In the genomic region with DNA sequence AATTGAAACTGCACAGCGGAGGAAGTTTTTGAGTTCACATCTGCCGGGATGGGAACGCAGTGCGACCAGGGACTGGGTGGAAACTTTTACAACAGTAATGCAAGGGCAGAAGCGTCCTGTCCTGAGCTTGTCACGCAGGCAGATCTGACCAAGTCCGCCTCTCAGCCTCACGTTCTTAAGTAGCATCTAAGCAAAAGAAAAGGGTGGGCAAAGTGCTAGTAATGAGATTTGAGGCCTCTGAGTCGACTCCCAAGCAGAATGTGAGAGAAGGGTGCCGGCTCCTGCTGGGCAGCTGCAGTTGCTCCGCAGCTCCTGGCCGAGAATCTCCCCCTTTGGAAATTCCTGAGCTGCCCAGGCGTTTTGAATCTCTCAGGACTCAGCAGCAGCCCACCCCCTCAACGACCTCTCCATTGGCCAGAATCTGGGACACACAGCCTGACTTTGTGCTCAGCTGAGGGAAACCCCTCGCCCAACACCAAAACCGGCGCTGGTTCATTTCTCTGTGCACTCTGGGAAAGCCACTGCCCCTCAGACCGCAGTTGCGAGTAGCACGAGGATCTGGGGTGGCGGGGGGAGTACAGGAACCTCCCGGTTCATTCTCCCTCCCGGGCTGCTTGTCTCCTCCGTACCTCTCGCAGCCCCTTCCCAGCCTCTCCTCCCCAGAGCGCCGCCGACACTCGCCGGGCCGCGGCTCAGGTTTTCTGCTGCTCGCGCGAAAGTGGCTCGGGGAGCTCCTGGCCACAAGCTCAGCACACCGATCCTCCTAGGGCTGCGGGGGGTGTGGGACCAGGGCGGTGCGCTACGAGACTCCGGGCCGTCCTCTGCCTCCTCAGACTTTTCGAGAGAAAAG, we compare ENCODE assay signal across 1 cellular context.
A peak's percentile ranks its signal among the peaks of the same experiment; 100 is the strongest.
TF ChIP-seq lines count a peak whose summit lies in the region.

No MANE protein-coding gene starts in this region.

TF ChIP-seq in GM12878, 131 proteins besides CTCF, POLR2A, EP300 and RAD21 (continued from another document and continues in another):
- TF ChIP-seq, protein P1, sequence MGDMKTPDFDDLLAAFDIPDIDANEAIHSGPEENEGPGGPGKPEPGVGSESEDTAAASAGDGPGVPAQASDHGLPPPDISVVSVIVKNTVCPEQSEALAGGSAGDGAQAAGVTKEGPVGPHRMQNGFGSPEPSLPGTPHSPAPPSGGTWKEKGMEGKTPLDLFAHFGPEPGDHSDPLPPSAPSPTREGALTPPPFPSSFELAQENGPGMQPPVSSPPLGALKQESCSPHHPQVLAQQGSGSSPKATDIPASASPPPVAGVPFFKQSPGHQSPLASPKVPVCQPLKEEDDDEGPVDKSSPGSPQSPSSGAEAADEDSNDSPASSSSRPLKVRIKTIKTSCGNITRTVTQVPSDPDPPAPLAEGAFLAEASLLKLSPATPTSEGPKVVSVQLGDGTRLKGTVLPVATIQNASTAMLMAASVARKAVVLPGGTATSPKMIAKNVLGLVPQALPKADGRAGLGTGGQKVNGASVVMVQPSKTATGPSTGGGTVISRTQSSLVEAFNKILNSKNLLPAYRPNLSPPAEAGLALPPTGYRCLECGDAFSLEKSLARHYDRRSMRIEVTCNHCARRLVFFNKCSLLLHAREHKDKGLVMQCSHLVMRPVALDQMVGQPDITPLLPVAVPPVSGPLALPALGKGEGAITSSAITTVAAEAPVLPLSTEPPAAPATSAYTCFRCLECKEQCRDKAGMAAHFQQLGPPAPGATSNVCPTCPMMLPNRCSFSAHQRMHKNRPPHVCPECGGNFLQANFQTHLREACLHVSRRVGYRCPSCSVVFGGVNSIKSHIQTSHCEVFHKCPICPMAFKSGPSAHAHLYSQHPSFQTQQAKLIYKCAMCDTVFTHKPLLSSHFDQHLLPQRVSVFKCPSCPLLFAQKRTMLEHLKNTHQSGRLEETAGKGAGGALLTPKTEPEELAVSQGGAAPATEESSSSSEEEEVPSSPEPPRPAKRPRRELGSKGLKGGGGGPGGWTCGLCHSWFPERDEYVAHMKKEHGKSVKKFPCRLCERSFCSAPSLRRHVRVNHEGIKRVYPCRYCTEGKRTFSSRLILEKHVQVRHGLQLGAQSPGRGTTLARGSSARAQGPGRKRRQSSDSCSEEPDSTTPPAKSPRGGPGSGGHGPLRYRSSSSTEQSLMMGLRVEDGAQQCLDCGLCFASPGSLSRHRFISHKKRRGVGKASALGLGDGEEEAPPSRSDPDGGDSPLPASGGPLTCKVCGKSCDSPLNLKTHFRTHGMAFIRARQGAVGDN (IDR thresholded peaks at IDR 0.05): 0 out of 2 replicates have a peak, but pooled peaks have one; percentile 32
- TF ChIP-seq HDAC6 (IDR thresholded peaks at IDR 0.05; ENCODE audit: unreplicated experiment): peak; percentile 7
- TF ChIP-seq KLF5 (IDR thresholded peaks at IDR 0.05; ENCODE audit: partially characterized antibody): no peak
- TF ChIP-seq WRNIP1 (IDR thresholded peaks at IDR 0.05; ENCODE audit: borderline replicate concordance, low read depth, low read length): no peak
- TF ChIP-seq, protein P2, sequence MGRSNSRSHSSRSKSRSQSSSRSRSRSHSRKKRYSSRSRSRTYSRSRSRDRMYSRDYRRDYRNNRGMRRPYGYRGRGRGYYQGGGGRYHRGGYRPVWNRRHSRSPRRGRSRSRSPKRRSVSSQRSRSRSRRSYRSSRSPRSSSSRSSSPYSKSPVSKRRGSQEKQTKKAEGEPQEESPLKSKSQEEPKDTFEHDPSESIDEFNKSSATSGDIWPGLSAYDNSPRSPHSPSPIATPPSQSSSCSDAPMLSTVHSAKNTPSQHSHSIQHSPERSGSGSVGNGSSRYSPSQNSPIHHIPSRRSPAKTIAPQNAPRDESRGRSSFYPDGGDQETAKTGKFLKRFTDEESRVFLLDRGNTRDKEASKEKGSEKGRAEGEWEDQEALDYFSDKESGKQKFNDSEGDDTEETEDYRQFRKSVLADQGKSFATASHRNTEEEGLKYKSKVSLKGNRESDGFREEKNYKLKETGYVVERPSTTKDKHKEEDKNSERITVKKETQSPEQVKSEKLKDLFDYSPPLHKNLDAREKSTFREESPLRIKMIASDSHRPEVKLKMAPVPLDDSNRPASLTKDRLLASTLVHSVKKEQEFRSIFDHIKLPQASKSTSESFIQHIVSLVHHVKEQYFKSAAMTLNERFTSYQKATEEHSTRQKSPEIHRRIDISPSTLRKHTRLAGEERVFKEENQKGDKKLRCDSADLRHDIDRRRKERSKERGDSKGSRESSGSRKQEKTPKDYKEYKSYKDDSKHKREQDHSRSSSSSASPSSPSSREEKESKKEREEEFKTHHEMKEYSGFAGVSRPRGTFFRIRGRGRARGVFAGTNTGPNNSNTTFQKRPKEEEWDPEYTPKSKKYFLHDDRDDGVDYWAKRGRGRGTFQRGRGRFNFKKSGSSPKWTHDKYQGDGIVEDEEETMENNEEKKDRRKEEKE (IDR thresholded peaks at IDR 0.05): no peak
- no peak for TF ChIP-seq RCOR1 (conservative IDR thresholded peaks at IDR 0.05; ENCODE audit: low read depth, low read length)
- no peak for TF ChIP-seq JUND (IDR thresholded peaks at IDR 0.05; ENCODE audit: low read depth, low read length)
- TF ChIP-seq SIN3A (IDR thresholded peaks at IDR 0.05; ENCODE audit: low read depth, low read length): no peak
- TF ChIP-seq ZBED1 (IDR thresholded peaks at IDR 0.05; ENCODE audit: borderline replicate concordance): peak; percentile 94
- no peak for TF ChIP-seq CBX5 (IDR thresholded peaks at IDR 0.05; ENCODE audit: low read depth)
- TF ChIP-seq RBBP5 (conservative IDR thresholded peaks at IDR 0.05): no peak
- TF ChIP-seq SREBF2 (IDR thresholded peaks at IDR 0.05; ENCODE audit: low read length): no peak
- TF ChIP-seq, protein P3, sequence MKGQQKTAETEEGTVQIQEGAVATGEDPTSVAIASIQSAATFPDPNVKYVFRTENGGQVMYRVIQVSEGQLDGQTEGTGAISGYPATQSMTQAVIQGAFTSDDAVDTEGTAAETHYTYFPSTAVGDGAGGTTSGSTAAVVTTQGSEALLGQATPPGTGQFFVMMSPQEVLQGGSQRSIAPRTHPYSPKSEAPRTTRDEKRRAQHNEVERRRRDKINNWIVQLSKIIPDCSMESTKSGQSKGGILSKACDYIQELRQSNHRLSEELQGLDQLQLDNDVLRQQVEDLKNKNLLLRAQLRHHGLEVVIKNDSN (IDR thresholded peaks at IDR 0.05; ENCODE audit: borderline replicate concordance, extremely low read length, insufficient read depth, low read depth, low read length): no peak
- TF ChIP-seq CHD1 (IDR thresholded peaks at IDR 0.05; ENCODE audit: low read depth, low read length): no peak
- TF ChIP-seq, protein P4, sequence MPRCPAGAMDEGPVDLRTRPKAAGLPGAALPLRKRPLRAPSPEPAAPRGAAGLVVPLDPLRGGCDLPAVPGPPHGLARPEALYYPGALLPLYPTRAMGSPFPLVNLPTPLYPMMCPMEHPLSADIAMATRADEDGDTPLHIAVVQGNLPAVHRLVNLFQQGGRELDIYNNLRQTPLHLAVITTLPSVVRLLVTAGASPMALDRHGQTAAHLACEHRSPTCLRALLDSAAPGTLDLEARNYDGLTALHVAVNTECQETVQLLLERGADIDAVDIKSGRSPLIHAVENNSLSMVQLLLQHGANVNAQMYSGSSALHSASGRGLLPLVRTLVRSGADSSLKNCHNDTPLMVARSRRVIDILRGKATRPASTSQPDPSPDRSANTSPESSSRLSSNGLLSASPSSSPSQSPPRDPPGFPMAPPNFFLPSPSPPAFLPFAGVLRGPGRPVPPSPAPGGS (IDR thresholded peaks at IDR 0.05; ENCODE audit: borderline replicate concordance, insufficient read depth, low read depth, low read length, poor library complexity, severe bottlenecking): peak; percentile 92
- no peak for TF ChIP-seq POLR2AphosphoS2 (IDR thresholded peaks at IDR 0.05; ENCODE audit: low read depth, low read length)
- TF ChIP-seq, protein P5, sequence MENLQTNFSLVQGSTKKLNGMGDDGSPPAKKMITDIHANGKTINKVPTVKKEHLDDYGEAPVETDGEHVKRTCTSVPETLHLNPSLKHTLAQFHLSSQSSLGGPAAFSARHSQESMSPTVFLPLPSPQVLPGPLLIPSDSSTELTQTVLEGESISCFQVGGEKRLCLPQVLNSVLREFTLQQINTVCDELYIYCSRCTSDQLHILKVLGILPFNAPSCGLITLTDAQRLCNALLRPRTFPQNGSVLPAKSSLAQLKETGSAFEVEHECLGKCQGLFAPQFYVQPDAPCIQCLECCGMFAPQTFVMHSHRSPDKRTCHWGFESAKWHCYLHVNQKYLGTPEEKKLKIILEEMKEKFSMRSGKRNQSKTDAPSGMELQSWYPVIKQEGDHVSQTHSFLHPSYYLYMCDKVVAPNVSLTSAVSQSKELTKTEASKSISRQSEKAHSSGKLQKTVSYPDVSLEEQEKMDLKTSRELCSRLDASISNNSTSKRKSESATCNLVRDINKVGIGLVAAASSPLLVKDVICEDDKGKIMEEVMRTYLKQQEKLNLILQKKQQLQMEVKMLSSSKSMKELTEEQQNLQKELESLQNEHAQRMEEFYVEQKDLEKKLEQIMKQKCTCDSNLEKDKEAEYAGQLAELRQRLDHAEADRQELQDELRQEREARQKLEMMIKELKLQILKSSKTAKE (IDR thresholded peaks at IDR 0.05; ENCODE audit: low read depth, poor library complexity, severe bottlenecking): no peak
- TF ChIP-seq, protein P6, sequence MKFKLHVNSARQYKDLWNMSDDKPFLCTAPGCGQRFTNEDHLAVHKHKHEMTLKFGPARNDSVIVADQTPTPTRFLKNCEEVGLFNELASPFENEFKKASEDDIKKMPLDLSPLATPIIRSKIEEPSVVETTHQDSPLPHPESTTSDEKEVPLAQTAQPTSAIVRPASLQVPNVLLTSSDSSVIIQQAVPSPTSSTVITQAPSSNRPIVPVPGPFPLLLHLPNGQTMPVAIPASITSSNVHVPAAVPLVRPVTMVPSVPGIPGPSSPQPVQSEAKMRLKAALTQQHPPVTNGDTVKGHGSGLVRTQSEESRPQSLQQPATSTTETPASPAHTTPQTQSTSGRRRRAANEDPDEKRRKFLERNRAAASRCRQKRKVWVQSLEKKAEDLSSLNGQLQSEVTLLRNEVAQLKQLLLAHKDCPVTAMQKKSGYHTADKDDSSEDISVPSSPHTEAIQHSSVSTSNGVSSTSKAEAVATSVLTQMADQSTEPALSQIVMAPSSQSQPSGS (IDR thresholded peaks at IDR 0.05; ENCODE audit: low read length): no peak; the same call in 1 of the 2 replicates
- no peak; the same call in 1 of the 2 replicates for TF ChIP-seq GABPA (IDR thresholded peaks at IDR 0.05; ENCODE audit: low read depth)
- TF ChIP-seq KAT2A (conservative IDR thresholded peaks at IDR 0.05; ENCODE audit: control insufficient read depth, low read depth, low read length): no peak
- no peak for TF ChIP-seq ZNF207 (IDR thresholded peaks at IDR 0.05; ENCODE audit: borderline replicate concordance)
- no peak for TF ChIP-seq MEF2A (IDR thresholded peaks at IDR 0.05; ENCODE audit: insufficient read depth, low read depth, low read length)
- TF ChIP-seq, protein P7, sequence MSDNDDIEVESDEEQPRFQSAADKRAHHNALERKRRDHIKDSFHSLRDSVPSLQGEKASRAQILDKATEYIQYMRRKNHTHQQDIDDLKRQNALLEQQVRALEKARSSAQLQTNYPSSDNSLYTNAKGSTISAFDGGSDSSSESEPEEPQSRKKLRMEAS (IDR thresholded peaks at IDR 0.05; ENCODE audit: low read depth, low read length): peak; percentile 11; the same call in 1 of the 2 replicates
- TF ChIP-seq YBX1 (IDR thresholded peaks at IDR 0.05): no peak
- TF ChIP-seq TAF1 (IDR thresholded peaks at IDR 0.05; ENCODE audit: borderline replicate concordance, low read depth, low read length): peak; percentile 61; the same call in 1 of the 2 replicates
- no peak for TF ChIP-seq EZH2 (IDR thresholded peaks at IDR 0.05; ENCODE audit: borderline replicate concordance, control insufficient read depth, low read depth, low read length)
- peak; percentile 67; the same call in 1 of the 2 replicates for TF ChIP-seq BACH1 (IDR thresholded peaks at IDR 0.05; ENCODE audit: borderline replicate concordance)
- TF ChIP-seq TCF12 (IDR thresholded peaks at IDR 0.05; ENCODE audit: low read depth, low read length): peak; percentile 58
- no peak for TF ChIP-seq SUPT20H (IDR thresholded peaks at IDR 0.05; ENCODE audit: borderline replicate concordance, control insufficient read depth, low read depth, low read length)
- no peak for TF ChIP-seq FOXK2 (IDR thresholded peaks at IDR 0.05)
- TF ChIP-seq, protein P8, sequence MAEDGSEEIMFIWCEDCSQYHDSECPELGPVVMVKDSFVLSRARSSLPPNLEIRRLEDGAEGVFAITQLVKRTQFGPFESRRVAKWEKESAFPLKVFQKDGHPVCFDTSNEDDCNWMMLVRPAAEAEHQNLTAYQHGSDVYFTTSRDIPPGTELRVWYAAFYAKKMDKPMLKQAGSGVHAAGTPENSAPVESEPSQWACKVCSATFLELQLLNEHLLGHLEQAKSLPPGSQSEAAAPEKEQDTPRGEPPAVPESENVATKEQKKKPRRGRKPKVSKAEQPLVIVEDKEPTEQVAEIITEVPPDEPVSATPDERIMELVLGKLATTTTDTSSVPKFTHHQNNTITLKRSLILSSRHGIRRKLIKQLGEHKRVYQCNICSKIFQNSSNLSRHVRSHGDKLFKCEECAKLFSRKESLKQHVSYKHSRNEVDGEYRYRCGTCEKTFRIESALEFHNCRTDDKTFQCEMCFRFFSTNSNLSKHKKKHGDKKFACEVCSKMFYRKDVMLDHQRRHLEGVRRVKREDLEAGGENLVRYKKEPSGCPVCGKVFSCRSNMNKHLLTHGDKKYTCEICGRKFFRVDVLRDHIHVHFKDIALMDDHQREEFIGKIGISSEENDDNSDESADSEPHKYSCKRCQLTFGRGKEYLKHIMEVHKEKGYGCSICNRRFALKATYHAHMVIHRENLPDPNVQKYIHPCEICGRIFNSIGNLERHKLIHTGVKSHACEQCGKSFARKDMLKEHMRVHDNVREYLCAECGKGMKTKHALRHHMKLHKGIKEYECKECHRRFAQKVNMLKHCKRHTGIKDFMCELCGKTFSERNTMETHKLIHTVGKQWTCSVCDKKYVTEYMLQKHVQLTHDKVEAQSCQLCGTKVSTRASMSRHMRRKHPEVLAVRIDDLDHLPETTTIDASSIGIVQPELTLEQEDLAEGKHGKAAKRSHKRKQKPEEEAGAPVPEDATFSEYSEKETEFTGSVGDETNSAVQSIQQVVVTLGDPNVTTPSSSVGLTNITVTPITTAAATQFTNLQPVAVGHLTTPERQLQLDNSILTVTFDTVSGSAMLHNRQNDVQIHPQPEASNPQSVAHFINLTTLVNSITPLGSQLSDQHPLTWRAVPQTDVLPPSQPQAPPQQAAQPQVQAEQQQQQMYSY (CRISPR knock-in tag; IDR thresholded peaks at IDR 0.05): no peak
- peak; percentile 65 for TF ChIP-seq CREB1 (IDR thresholded peaks at IDR 0.05; ENCODE audit: low read depth)
- no peak for TF ChIP-seq ZNF622 (IDR thresholded peaks at IDR 0.05)
- TF ChIP-seq, protein P9, sequence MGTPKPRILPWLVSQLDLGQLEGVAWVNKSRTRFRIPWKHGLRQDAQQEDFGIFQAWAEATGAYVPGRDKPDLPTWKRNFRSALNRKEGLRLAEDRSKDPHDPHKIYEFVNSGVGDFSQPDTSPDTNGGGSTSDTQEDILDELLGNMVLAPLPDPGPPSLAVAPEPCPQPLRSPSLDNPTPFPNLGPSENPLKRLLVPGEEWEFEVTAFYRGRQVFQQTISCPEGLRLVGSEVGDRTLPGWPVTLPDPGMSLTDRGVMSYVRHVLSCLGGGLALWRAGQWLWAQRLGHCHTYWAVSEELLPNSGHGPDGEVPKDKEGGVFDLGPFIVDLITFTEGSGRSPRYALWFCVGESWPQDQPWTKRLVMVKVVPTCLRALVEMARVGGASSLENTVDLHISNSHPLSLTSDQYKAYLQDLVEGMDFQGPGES (IDR thresholded peaks at IDR 0.05): no peak
